ENCODE assay signal across 1 cellular context in genomic region chr6:12751694-12752304, GRCh38.
TF ChIP-seq lines count a peak whose summit lies in the region.

No MANE protein-coding gene starts in this region.

TF ChIP-seq in HEK293, 187 proteins besides CTCF, POLR2A, EP300 and RAD21 (continued from another document):
- TF ChIP-seq ZNF121 (tag by site-specific recombination; IDR thresholded peaks at IDR 0.05) (no peak), ZNF138 (tag by site-specific recombination; IDR thresholded peaks at IDR 0.05; ENCODE audit: borderline replicate concordance) (no peak), ZNF48 (tag by site-specific recombination; IDR thresholded peaks at IDR 0.05) (no peak), ZNF404 (tag by site-specific recombination; IDR thresholded peaks at IDR 0.05) (no peak), ZNF704 (tag by site-specific recombination; IDR thresholded peaks at IDR 0.05) (no peak), ZNF175 (tag by site-specific recombination; IDR thresholded peaks at IDR 0.05) (no peak), SCRT2 (tag by site-specific recombination; IDR thresholded peaks at IDR 0.05) (no peak)
- TF ChIP-seq, protein P1, sequence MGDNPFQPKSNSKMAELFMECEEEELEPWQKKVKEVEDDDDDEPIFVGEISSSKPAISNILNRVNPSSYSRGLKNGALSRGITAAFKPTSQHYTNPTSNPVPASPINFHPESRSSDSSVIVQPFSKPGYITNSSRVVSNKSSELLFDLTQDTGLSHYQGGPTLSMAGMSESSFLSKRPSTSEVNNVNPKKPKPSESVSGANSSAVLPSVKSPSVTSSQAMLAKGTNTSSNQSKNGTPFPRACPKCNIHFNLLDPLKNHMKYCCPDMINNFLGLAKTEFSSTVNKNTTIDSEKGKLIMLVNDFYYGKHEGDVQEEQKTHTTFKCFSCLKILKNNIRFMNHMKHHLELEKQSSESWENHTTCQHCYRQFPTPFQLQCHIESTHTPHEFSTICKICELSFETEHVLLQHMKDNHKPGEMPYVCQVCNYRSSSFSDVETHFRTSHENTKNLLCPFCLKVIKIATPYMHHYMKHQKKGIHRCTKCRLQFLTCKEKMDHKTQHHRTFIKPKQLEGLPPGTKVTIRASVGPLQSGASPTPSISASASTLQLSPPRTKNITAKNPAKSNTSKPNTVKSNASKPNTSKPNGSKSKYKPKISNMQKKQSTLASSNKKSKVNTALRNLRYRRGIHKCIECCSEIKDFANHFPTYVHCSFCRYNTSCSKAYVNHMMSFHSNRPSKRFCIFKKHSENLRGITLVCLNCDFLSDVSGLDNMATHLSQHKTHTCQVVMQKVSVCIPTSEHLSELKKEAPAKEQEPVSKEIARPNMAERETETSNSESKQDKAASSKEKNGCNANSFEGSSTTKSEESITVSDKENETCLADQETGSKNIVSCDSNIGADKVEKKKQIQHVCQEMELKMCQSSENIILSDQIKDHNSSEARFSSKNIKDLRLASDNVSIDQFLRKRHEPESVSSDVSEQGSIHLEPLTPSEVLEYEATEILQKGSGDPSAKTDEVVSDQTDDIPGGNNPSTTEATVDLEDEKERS (tag by site-specific recombination; IDR thresholded peaks at IDR 0.05), result 0 out of 2 replicates have a peak, but pooled peaks have one; percentile 43
